15 cellular contexts compared by ENCODE assay signal in the genomic region with DNA sequence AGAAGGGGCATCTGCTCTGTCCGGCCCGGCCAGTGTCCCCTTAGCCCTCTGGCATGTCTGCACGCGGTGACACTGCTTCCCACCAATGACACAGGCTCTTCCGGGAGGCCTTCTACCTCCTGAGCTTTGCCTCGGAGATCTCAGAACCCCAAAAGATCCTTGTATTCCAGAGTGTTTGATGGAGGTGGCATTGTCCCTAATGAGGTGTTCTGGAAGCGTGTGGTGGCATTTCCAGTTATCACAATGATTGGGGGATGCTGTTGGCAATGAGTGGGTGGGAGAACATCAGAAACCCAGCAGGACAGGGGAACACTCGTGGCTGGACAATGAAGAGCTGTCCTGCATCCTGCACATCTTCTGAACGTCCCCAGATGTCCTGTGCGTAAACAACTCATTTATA.
DNase-seq lines count a peak whose midpoint lies in the region; ATAC-seq, FAIRE-seq and TF ChIP-seq lines count a peak whose summit lies in the region.
"Had no signal": no experiment of that assay in that cellular context is flagged by ENCODE, and none has a peak within 500 bp of the region (broad histone marks: within the 10 kb centered on the region; RNA-seq: fewer than 3 reads in every experiment).

No MANE protein-coding gene starts in this region.

- no peak overlapping the region for H3K4me3 ChIP-seq in esophagus squamous epithelium
- no peak overlapping the region for H3K4me3 ChIP-seq in small intestine (ENCODE audit: low read depth in 1 of 2, low read length in 2 of 2)
- H3K4me3 ChIP-seq: cardiac muscle cell had no signal

- no peaks in the 10 kb centered on the region for H3K36me3 Mint-ChIP-seq in activated CD4-positive, alpha-beta T cell treated with anti-CD3 and anti-CD28 coated beads for 36 hours (ENCODE audit: low read depth)
- no peaks in the 10 kb centered on the region for H3K36me3 Mint-ChIP-seq in activated CD8-positive, alpha-beta T cell treated with anti-CD3 and anti-CD28 coated beads for 36 hours (ENCODE audit: low read depth)
- H3K36me3 Mint-ChIP-seq: CD8-positive, alpha-beta T cell had no signal

- H3K9me3 Mint-ChIP-seq in activated CD4-positive, alpha-beta T cell treated with anti-CD3 and anti-CD28 coated beads for 36 hours (ENCODE audit: low read depth) = no peaks in the 10 kb centered on the region
- H3K9me3 Mint-ChIP-seq in activated CD8-positive, alpha-beta T cell treated with anti-CD3 and anti-CD28 coated beads for 36 hours = no peaks in the 10 kb centered on the region
- H3K9me3 Mint-ChIP-seq: CD8-positive, alpha-beta T cell had no signal

- CTCF ChIA-PET in activated CD4-positive, alpha-beta T cell treated with anti-CD3 and anti-CD28 coated beads for 36 hours (lab: Charles Lee) = interaction anchor here (0.5 to 0.9 kb wide), 2 partner anchors 192 to 520 kb away, joined by 3 read pairs; no protein-coding TSS in a partner anchor
- CTCF ChIA-PET in activated CD8-positive, alpha-beta T cell treated with anti-CD3 and anti-CD28 coated beads for 36 hours (lab: Charles Lee) = interaction anchor here (0.8 to 1.2 kb wide), 3 partner anchors 87 to 307 kb away, joined by 3 to 4 read pairs (median 3); no protein-coding TSS in a partner anchor

- TF ChIP-seq CTCF in activated CD8-positive, alpha-beta T cell treated with anti-CD3 and anti-CD28 coated beads for 36 hours (IDR thresholded peaks at IDR 0.05) = no peak
- no peak for TF ChIP-seq CTCF in esophagus squamous epithelium (IDR thresholded peaks at IDR 0.05)

- H3K27ac ChIP-seq in esophagus squamous epithelium (peak overlapping the region in 3 of 4 donors; percentile 6 to 50 (median 41)), small intestine (ENCODE audit: low read depth in 1 of 2, low read length in 1 of 2) (peak overlapping the region; percentile 24 to 47)
- H3K27ac ChIP-seq: cardiac muscle cell, parathyroid adenoma had no signal

- H3K27me3 Mint-ChIP-seq in activated CD4-positive, alpha-beta T cell treated with anti-CD3 and anti-CD28 coated beads for 36 hours = no peaks in the 10 kb centered on the region
- no peaks in the 10 kb centered on the region for H3K27me3 Mint-ChIP-seq in activated CD8-positive, alpha-beta T cell treated with anti-CD3 and anti-CD28 coated beads for 36 hours
- H3K27me3 Mint-ChIP-seq: activated naive CD8-positive, alpha-beta T cell had no signal

- H3K9me3 ChIP-seq in esophagus squamous epithelium (no peaks in the 10 kb centered on the region), small intestine (ENCODE audit: control insufficient read depth, low read depth) (no peaks in the 10 kb centered on the region)

- intact Hi-C loops in activated CD4-positive, alpha-beta T cell treated with anti-CD3 and anti-CD28 coated beads for 36 hours (cut with DNase I, micrococcal nuclease) = loop anchor here (2.0 to 5.0 kb wide), 3 partner anchors 90 to 198 kb away; a partner anchor contains a TSS
- intact Hi-C loops in activated CD8-positive, alpha-beta T cell treated with anti-CD3 and anti-CD28 coated beads for 36 hours (cut with micrococcal nuclease) = no loop called here
- intact Hi-C loops in esophagus squamous epithelium (cut with DNase I) = no loop called here

- peaks cover 39% of the 10 kb centered on the region for H3K4me1 Mint-ChIP-seq in activated CD4-positive, alpha-beta T cell treated with anti-CD3 and anti-CD28 coated beads for 36 hours
- peaks cover 40% of the 10 kb centered on the region for H3K4me1 Mint-ChIP-seq in activated CD8-positive, alpha-beta T cell treated with anti-CD3 and anti-CD28 coated beads for 36 hours (ENCODE audit: low read depth)

- no peak for DNase-seq in activated CD4-positive, alpha-beta T cell treated with anti-CD3 and anti-CD28 coated beads for 36 hours
- DNase-seq in activated CD4-positive, alpha-beta T cell treated with anti-CD3 and anti-CD28 coated beads, Interleukin-2, amount 50 U/mL, for 1 hour = no peak
- no peak for DNase-seq in activated CD8-positive, alpha-beta T cell treated with anti-CD3 and anti-CD28 coated beads for 36 hours
- DNase-seq in esophagus squamous epithelium (lab: John Stamatoyannopoulos, UW) = no peak
- DNase-seq in small intestine = no peak
- DNase-seq in COR-L47 (lab: John Stamatoyannopoulos, UW) = no peak
- no peak for DNase-seq in HuH-7 (ENCODE audit: low spot score)
- DNase-seq in DMS153 treated with DMSO at 0.1 percent for 48 hours (lab: John Stamatoyannopoulos, UW; ENCODE audit: unreplicated experiment) = no peak
- DNase-seq: NCI-H1105 treated with DMSO at 0.1 percent for 48 hours had no signal

- peaks cover 7 to 50% (median 10%) of the 10 kb centered on the region in 3 donors for H3K4me1 ChIP-seq in esophagus squamous epithelium
- peaks cover 5 to 20% of the 10 kb centered on the region in 2 donors for H3K4me1 ChIP-seq in small intestine (ENCODE audit: control insufficient read depth in 2 of 2, insufficient read depth in 1 of 2, low read depth in 1 of 2, low read length in 1 of 2)

- H3K27me3 ChIP-seq in esophagus squamous epithelium = no peaks in the 10 kb centered on the region
- no peaks in the 10 kb centered on the region for H3K27me3 ChIP-seq in small intestine (ENCODE audit: control insufficient read depth in 2 of 2, insufficient read depth in 2 of 2, low read length in 2 of 2)
- H3K27me3 ChIP-seq: cardiac muscle cell had no signal

- POLR2A ChIA-PET in activated CD4-positive, alpha-beta T cell treated with anti-CD3 and anti-CD28 coated beads for 36 hours (lab: Charles Lee) = interaction anchor here (1.2 kb wide), 1 partner anchor 191 kb away, joined by 5 read pairs; no protein-coding TSS in a partner anchor
- POLR2A ChIA-PET in activated CD8-positive, alpha-beta T cell treated with anti-CD3 and anti-CD28 coated beads for 36 hours (lab: Charles Lee) = interaction anchor here (0.7 to 1.4 kb wide), 2 partner anchors 11 to 122 kb away, joined by 3 to 4 read pairs; no protein-coding TSS in a partner anchor

- ATAC-seq in activated CD4-positive, alpha-beta T cell treated with anti-CD3 and anti-CD28 coated beads for 36 hours = no peak
- no peak for ATAC-seq in activated CD8-positive, alpha-beta T cell treated with anti-CD3 and anti-CD28 coated beads for 36 hours
- ATAC-seq: CD8-positive, alpha-beta T cell; left colon had no signal

- FAIRE-seq in small intestine (lab: Jason Lieb, UNC) = no peak
- FAIRE-seq: A204.1 had no signal

- no peak overlapping the region for H3K4me3 Mint-ChIP-seq in activated CD4-positive, alpha-beta T cell treated with anti-CD3 and anti-CD28 coated beads for 36 hours
- no peak overlapping the region for H3K4me3 Mint-ChIP-seq in activated CD8-positive, alpha-beta T cell treated with anti-CD3 and anti-CD28 coated beads for 36 hours
- H3K4me3 Mint-ChIP-seq: activated naive CD8-positive, alpha-beta T cell; CD8-positive, alpha-beta T cell had no signal

- H3K36me3 ChIP-seq in esophagus squamous epithelium (no peaks in the 10 kb centered on the region), small intestine (ENCODE audit: control insufficient read depth in 2 of 2, insufficient read depth in 2 of 2, low read length in 2 of 2) (no peaks in the 10 kb centered on the region)
- H3K36me3 ChIP-seq: cardiac muscle cell had no signal

- no peak for TF ChIP-seq POLR2A in esophagus squamous epithelium (IDR thresholded peaks at IDR 0.05)

- 78 to 80% methylated on average over 6 to 9 of the region's 10 CpGs for WGBS in esophagus squamous epithelium, 2 donors
- 78 to 80% (median 78%) methylated on average over 10 of the region's 10 CpGs for WGBS in small intestine, 3 donors

- H3K27ac Mint-ChIP-seq in activated CD4-positive, alpha-beta T cell treated with anti-CD3 and anti-CD28 coated beads for 36 hours = peak overlapping the region; percentile 39
- peak overlapping the region; percentile 68 for H3K27ac Mint-ChIP-seq in activated CD8-positive, alpha-beta T cell treated with anti-CD3 and anti-CD28 coated beads for 36 hours
- H3K27ac Mint-ChIP-seq: activated naive CD8-positive, alpha-beta T cell; CD8-positive, alpha-beta T cell had no signal

Comparison
In these comparisons a context has a peak if more than half of its experiments do, and no peak if none do; other contexts are left out.
1. intact Hi-C loops: an anchor here in activated CD4-positive, alpha-beta T cell treated with anti-CD3 and anti-CD28 coated beads for 36 hours (2.0 to 5.0 kb wide); none called in activated CD8-positive, alpha-beta T cell treated with anti-CD3 and anti-CD28 coated beads for 36 hours and esophagus squamous epithelium.